ENCODE assay signal across 13 cellular contexts in genomic region chr10:70617798-70618568, GRCh38. TPM values are rescaled to one million over a fixed set of nuclear protein-coding genes. Genes with fewer than 3 reads are reported as not detected.
DNase-seq lines count a peak whose midpoint lies in the region; ATAC-seq, FAIRE-seq and TF ChIP-seq lines count a peak whose summit lies in the region.
"Had no signal": no experiment of that assay in that cellular context is flagged by ENCODE, and none has a peak within 500 bp of the region (broad histone marks: within the 10 kb centered on the region; RNA-seq: fewer than 3 reads in every experiment).

No MANE protein-coding gene starts in this region.

- peak; percentile 20 for FAIRE-seq in keratinocyte (lab: Jason Lieb, UNC)
- FAIRE-seq: colon had no signal

- no peak for TF ChIP-seq CTCF in keratinocyte (optimal IDR thresholded peaks at IDR 0.05 in 1 of 3, IDR thresholded peaks at IDR 0.05 in 1 of 3, conservative IDR thresholded peaks at IDR 0.05 in 1 of 3; ENCODE audit: extremely low read depth in 1 of 3, insufficient read depth in 2 of 3, low read length in 3 of 3)
- no peak for TF ChIP-seq CTCF in nephron progenitor cell (IDR thresholded peaks at IDR 0.05)

- dilution Hi-C loops in keratinocyte (cut with MboI; ENCODE audit: extremely low pct_ligation_motif_present, low sequenced_read_pairs) = no loop called here

- peaks cover 5% of the 10 kb centered on the region for H3K9me3 Mint-ChIP-seq in activated naive CD8-positive, alpha-beta T cell (ENCODE audit: low read depth)
- peaks cover 52% of the 10 kb centered on the region for H3K9me3 Mint-ChIP-seq in nephron progenitor cell

- H3K9me3 ChIP-seq in keratinocyte (ENCODE audit: control insufficient read depth, low read depth, low read length) = peaks cover 4% of the 10 kb centered on the region

- no peak overlapping the region for H3K9ac ChIP-seq in keratinocyte (ENCODE audit: control insufficient read depth, extremely low read depth, insufficient read depth, low read length)

- no peaks in the 10 kb centered on the region for H3K27me3 ChIP-seq in keratinocyte (ENCODE audit: control insufficient read depth, extremely low read depth, insufficient read depth, low read length)
- H3K27me3 ChIP-seq: heart left ventricle had no signal

- no peak overlapping the region for H3K27ac ChIP-seq in keratinocyte (ENCODE audit: control insufficient read depth, insufficient read depth, low read length)
- H3K27ac ChIP-seq: SK-N-MC had no signal

- no peak overlapping the region for H2AFZ ChIP-seq in keratinocyte (ENCODE audit: control insufficient read depth, low read length)

- DNase-seq in NCI-H2171 treated with DMSO at 0.1 percent for 48 hours (lab: John Stamatoyannopoulos, UW) (peak; percentile 37), NCI-H2171 (lab: John Stamatoyannopoulos, UW) (no peak), Daoy (ENCODE audit: low read depth) (peak; percentile 54), keratinocyte (ENCODE audit: low read depth, low spot score) (no peak), nephron progenitor cell (no peak)
- DNase-seq: heart left ventricle, NCI-H345 had no signal

- H3K4me1 ChIP-seq in keratinocyte (ENCODE audit: control insufficient read depth, extremely low read depth, insufficient read depth, low read length) = peaks cover 6% of the 10 kb centered on the region

- no peaks in the 10 kb centered on the region for H3K79me2 ChIP-seq in keratinocyte (ENCODE audit: control insufficient read depth, insufficient read depth, low read length)

- no peaks in the 10 kb centered on the region for H3K9me1 ChIP-seq in keratinocyte (ENCODE audit: control insufficient read depth, extremely low read depth, insufficient read depth, low read length)

- H3K36me3 ChIP-seq in keratinocyte (ENCODE audit: control insufficient read depth in 2 of 2, extremely low read depth in 1 of 2, insufficient read depth in 2 of 2, low read length in 2 of 2) = no peaks in the 10 kb centered on the region
- H3K36me3 ChIP-seq: heart left ventricle had no signal

- peaks cover 45% of the 10 kb centered on the region for H3K4me1 Mint-ChIP-seq in activated naive CD8-positive, alpha-beta T cell (ENCODE audit: low read depth)
- no peaks in the 10 kb centered on the region for H3K4me1 Mint-ChIP-seq in nephron progenitor cell

- H3K27me3 Mint-ChIP-seq in activated naive CD8-positive, alpha-beta T cell = no peaks in the 10 kb centered on the region
- H3K27me3 Mint-ChIP-seq in nephron progenitor cell (ENCODE audit: low read depth, poor library complexity) = peaks cover 4% of the 10 kb centered on the region

- H3K4me3 ChIP-seq in keratinocyte (ENCODE audit: control insufficient read depth in 2 of 3, extremely low read depth in 1 of 3, insufficient read depth in 2 of 3, low read depth in 1 of 3, low read length in 3 of 3) = no peak overlapping the region
- H3K4me3 ChIP-seq: heart left ventricle, SK-N-MC had no signal

- H3K4me2 ChIP-seq in keratinocyte (ENCODE audit: control insufficient read depth, extremely low read depth, insufficient read depth, low read depth, low read length) = no peak overlapping the region

- H3K4me3 Mint-ChIP-seq in activated naive CD8-positive, alpha-beta T cell = peak overlapping the region; percentile 36
- H3K4me3 Mint-ChIP-seq in nephron progenitor cell = no peak overlapping the region
- H3K4me3 Mint-ChIP-seq: IgD-negative memory B cell had no signal

- H4K20me1 ChIP-seq in keratinocyte (ENCODE audit: control insufficient read depth, extremely low read depth, insufficient read depth, low read length) = no peaks in the 10 kb centered on the region

- H3K27ac Mint-ChIP-seq in activated naive CD8-positive, alpha-beta T cell = peak overlapping the region; percentile 88
- H3K27ac Mint-ChIP-seq in nephron progenitor cell = no peak overlapping the region

- ATAC-seq in GM18873 (IDR thresholded peaks at IDR 0.05; ENCODE audit: low FRiP score, unreplicated experiment) (no peak), GM21367 (IDR thresholded peaks at IDR 0.05; ENCODE audit: unreplicated experiment) (no peak)

- no peaks in the 10 kb centered on the region for H3K36me3 Mint-ChIP-seq in activated naive CD8-positive, alpha-beta T cell
- peaks cover 22% of the 10 kb centered on the region for H3K36me3 Mint-ChIP-seq in nephron progenitor cell (ENCODE audit: low read depth)

RNA-seq across cellular contexts. Expression of gene PRF1, which starts 15.4 kb away (rescaled TPM):
- not detected in 2 replicates for total RNA-seq in Daoy (2014; rRNA removed; shearing (Covaris generic))
- 0.02 to 0.09 TPM in 2 of 3 replicates, not detected in the other for polyA plus RNA-seq in keratinocyte
- polyA plus RNA-seq in keratinocyte (2011; ENCODE audit: low read depth) = not detected
- 0.02 TPM in 1 of 2 replicates, not detected in the other for polyA plus RNA-seq in keratinocyte (2011; cell fraction: cytosol; rRNA removed)
- polyA plus RNA-seq in keratinocyte (2011; cell fraction: nucleus; rRNA removed) = not detected in 2 replicates
- polyA plus RNA-seq in keratinocyte (2012; ENCODE audit: low replicate concordance) = not detected in 2 replicates
- polyA minus RNA-seq in keratinocyte = 0.10 TPM in 1 of 3 replicates, not detected in the others
- not detected for polyA minus RNA-seq in keratinocyte (2011; cell fraction: cytosol; rRNA and poly(A)+ RNA removed)
- not detected in 2 replicates for polyA minus RNA-seq in keratinocyte (2011; cell fraction: nucleus; rRNA and poly(A)+ RNA removed)

RNA-seq across cellular contexts. Expression of gene ADAMTS14, which starts 54.3 kb away (rescaled TPM):
- 0.06 TPM in 1 of 2 replicates, not detected in the other for total RNA-seq in Daoy (2014; rRNA removed; shearing (Covaris generic))
- 0.09 to 0.75 TPM (median 0.12 TPM) in 3 replicates for polyA plus RNA-seq in keratinocyte
- 0.30 TPM for polyA plus RNA-seq in keratinocyte (2011; ENCODE audit: low read depth)
- 0.11 and 0.17 TPM in 2 replicates for polyA plus RNA-seq in keratinocyte (2011; cell fraction: cytosol; rRNA removed)
- polyA plus RNA-seq in keratinocyte (2011; cell fraction: nucleus; rRNA removed) = 2.6 and 3.6 TPM in 2 replicates
- polyA plus RNA-seq in keratinocyte (2012; ENCODE audit: low replicate concordance) = 0.16 and 0.66 TPM in 2 replicates
- polyA minus RNA-seq in keratinocyte = 0.43 to 0.53 TPM (median 0.45 TPM) in 3 replicates
- polyA minus RNA-seq in keratinocyte (2011; cell fraction: cytosol; rRNA and poly(A)+ RNA removed) = not detected
- 1.6 and 1.8 TPM in 2 replicates for polyA minus RNA-seq in keratinocyte (2011; cell fraction: nucleus; rRNA and poly(A)+ RNA removed)
- polyA plus RNA-seq: IgD-negative memory B cell had no signal

Comparison
In these comparisons a context has a peak if more than half of its experiments do, and no peak if none do; other contexts are left out.
1. DNase-seq: peak in NCI-H2171 treated with DMSO at 0.1 percent for 48 hours (single experiment) and Daoy (single experiment); none in NCI-H2171 (single experiment), keratinocyte (single experiment) and nephron progenitor cell (single experiment).